Comparison of ENCODE assay signal across 2 cellular contexts in genomic region chr22:29265929-29266328, GRCh38.
TF ChIP-seq lines count a peak whose summit lies in the region.

No MANE protein-coding gene starts in this region.

TF ChIP-seq in SK-N-SH, 30 proteins besides CTCF, POLR2A, EP300 and RAD21:
- TF ChIP-seq PBX3 (IDR thresholded peaks at IDR 0.05) (no peak), IRF3 (IDR thresholded peaks at IDR 0.05; ENCODE audit: low read depth, low read length) (no peak), FOXM1 (IDR thresholded peaks at IDR 0.05; ENCODE audit: low read depth) (no peak), GATA2 (CRISPR knock-in tag; IDR thresholded peaks at IDR 0.05) (no peak), FOXJ3 (CRISPR knock-in tag; IDR thresholded peaks at IDR 0.05) (no peak), SMC3 (IDR thresholded peaks at IDR 0.05; ENCODE audit: low read depth, low read length) (no peak), ELF1 (IDR thresholded peaks at IDR 0.05) (no peak), REST (IDR thresholded peaks at IDR 0.05; ENCODE audit: low read depth, low read length) (no peak), TCF12 (IDR thresholded peaks at IDR 0.05) (no peak), TEAD4 (IDR thresholded peaks at IDR 0.05; ENCODE audit: borderline replicate concordance, insufficient read depth) (no peak), EZH2phosphoT487 (IDR thresholded peaks at IDR 0.05; ENCODE audit: borderline replicate concordance, low read depth) (no peak), YY1 (IDR thresholded peaks at IDR 0.05; ENCODE audit: low read depth) (no peak)

TF ChIP-seq in SK-N-SH treated with all-trans-retinoic acid at 6 μM for 48 hours, 23 proteins besides CTCF, POLR2A, EP300 and RAD21:
- TF ChIP-seq ZFP3 (CRISPR knock-in tag; IDR thresholded peaks at IDR 0.05), result no peak
- no peak for TF ChIP-seq ZC3H10 (CRISPR knock-in tag; IDR thresholded peaks at IDR 0.05)
- TF ChIP-seq ESRRG (CRISPR knock-in tag; IDR thresholded peaks at IDR 0.05), result no peak
- no peak for TF ChIP-seq ZFP30 (CRISPR knock-in tag; IDR thresholded peaks at IDR 0.05)
- no peak for TF ChIP-seq RARB (CRISPR knock-in tag; IDR thresholded peaks at IDR 0.05)
- no peak for TF ChIP-seq CREB5 (CRISPR knock-in tag; IDR thresholded peaks at IDR 0.05; ENCODE audit: low read depth)
- no peak for TF ChIP-seq TCF4 (CRISPR knock-in tag; IDR thresholded peaks at IDR 0.05; ENCODE audit: borderline replicate concordance)
- TF ChIP-seq TOX (CRISPR knock-in tag; IDR thresholded peaks at IDR 0.05; ENCODE audit: borderline replicate concordance), result no peak
- no peak for TF ChIP-seq ISL1 (CRISPR knock-in tag; IDR thresholded peaks at IDR 0.05)
- no peak for TF ChIP-seq CSRNP3 (CRISPR knock-in tag; IDR thresholded peaks at IDR 0.05)
- no peak for TF ChIP-seq CSDC2 (CRISPR knock-in tag; IDR thresholded peaks at IDR 0.05)
- TF ChIP-seq ARNTL (CRISPR knock-in tag; IDR thresholded peaks at IDR 0.05; ENCODE audit: borderline replicate concordance, low read depth), result no peak
